8 cellular contexts compared by ENCODE assay signal in genomic region chr12:8914716-8915526, GRCh38. TPM values are rescaled to one million over a fixed set of nuclear protein-coding genes. Genes with fewer than 3 reads are reported as not detected.
A peak's percentile ranks its signal among the peaks of the same experiment; 100 is the strongest.
DNase-seq lines count a peak whose midpoint lies in the region; ATAC-seq and TF ChIP-seq lines count a peak whose summit lies in the region.

No MANE protein-coding gene starts in this region.

- H3K9me3 ChIP-seq in heart left ventricle, result no peaks in the 10 kb centered on the region
- H3K9me3 ChIP-seq in prostate gland, result no peaks in the 10 kb centered on the region
- no peaks in the 10 kb centered on the region for H3K9me3 ChIP-seq in upper lobe of right lung

- no peaks in the 10 kb centered on the region for H3K27me3 Mint-ChIP-seq in activated naive CD8-positive, alpha-beta T cell treated with anti-CD3 and anti-CD28 coated beads for 36 hours

- in situ Hi-C loops in SK-MEL-5 (cut with HindIII; ENCODE audit: low pct_unique_long_range_greater_than_20kb, low sequenced_read_pairs), result no loop called here

- TF ChIP-seq POLR2A in heart left ventricle (IDR thresholded peaks at IDR 0.05) (no peak), prostate gland (IDR thresholded peaks at IDR 0.05) (peak; percentile 25)

- H3K4me1 Mint-ChIP-seq in activated naive CD8-positive, alpha-beta T cell treated with anti-CD3 and anti-CD28 coated beads for 36 hours, result peaks cover 9% of the 10 kb centered on the region

- H3K4me3 Mint-ChIP-seq in activated naive CD8-positive, alpha-beta T cell treated with anti-CD3 and anti-CD28 coated beads for 36 hours, result no peak overlapping the region

- TF ChIP-seq CTCF in heart left ventricle (IDR thresholded peaks at IDR 0.05) (no peak), prostate gland (IDR thresholded peaks at IDR 0.05) (no peak), upper lobe of right lung (IDR thresholded peaks at IDR 0.05) (no peak)

- 0 to 2% (median 1%) methylated on average over 19 to 30 of the region's 35 CpGs for WGBS in heart left ventricle, 4 donors
- 1% methylated on average over 29 of the region's 35 CpGs for WGBS in prostate gland

- no peaks in the 10 kb centered on the region for H3K9me3 Mint-ChIP-seq in activated naive CD8-positive, alpha-beta T cell treated with anti-CD3 and anti-CD28 coated beads for 36 hours

- H3K27me3 ChIP-seq in heart left ventricle, result no peaks in the 10 kb centered on the region
- no peaks in the 10 kb centered on the region for H3K27me3 ChIP-seq in prostate gland (replicated peaks; ENCODE audit: insufficient read depth)
- no peaks in the 10 kb centered on the region for H3K27me3 ChIP-seq in upper lobe of right lung

- ATAC-seq in GM21360 (IDR thresholded peaks at IDR 0.05; ENCODE audit: unreplicated experiment), result peak; percentile 61
- peak; percentile 43 to 76 (median 72) for ATAC-seq in heart left ventricle
- peak; percentile 88 for ATAC-seq in upper lobe of right lung

- H3K27ac Mint-ChIP-seq in activated naive CD8-positive, alpha-beta T cell treated with anti-CD3 and anti-CD28 coated beads for 36 hours, result no peak overlapping the region

- H3K36me3 ChIP-seq in heart left ventricle (peaks cover 0 to 24% (median 16%) of the 10 kb centered on the region in 9 donors), prostate gland (no peaks in the 10 kb centered on the region), upper lobe of right lung (no peaks in the 10 kb centered on the region)

- H3K4me1 ChIP-seq in heart left ventricle (peaks cover 0 to 40% (median 19%) of the 10 kb centered on the region in 12 donors), prostate gland (replicated peaks) (no peaks in the 10 kb centered on the region), upper lobe of right lung (peaks cover 16% of the 10 kb centered on the region)

- H3K4me3 ChIP-seq in heart left ventricle, result peak overlapping the region; percentile 61 to 91 (median 74)
- H3K4me3 ChIP-seq in prostate gland, result peak overlapping the region; percentile 51 to 57
- H3K4me3 ChIP-seq in upper lobe of right lung, result peak overlapping the region; percentile 71

- no peaks in the 10 kb centered on the region for H3K36me3 Mint-ChIP-seq in activated naive CD8-positive, alpha-beta T cell treated with anti-CD3 and anti-CD28 coated beads for 36 hours

- DNase-seq in COLO668 (lab: John Stamatoyannopoulos, UW; ENCODE audit: unreplicated experiment), result peak; percentile 25
- DNase-seq in HT1080 (ENCODE audit: low read depth), result peak; percentile 72
- peak; percentile 72 for DNase-seq in SK-MEL-5 (ENCODE audit: low read depth, low spot score)
- DNase-seq in activated naive CD8-positive, alpha-beta T cell treated with anti-CD3 and anti-CD28 coated beads for 36 hours, result peak; percentile 60
- peak; percentile 37 to 69 (median 52) for DNase-seq in heart left ventricle
- DNase-seq in prostate gland (ENCODE audit: low spot score), result peak; percentile 53
- peak; percentile 81 for DNase-seq in upper lobe of right lung

- intact Hi-C loops in heart left ventricle (cut with DNase I), result loop anchor here in 3 of 10 donors (2.0 to 10.0 kb wide), 3 partner anchors 34 to 130 kb away; partner anchors contain the start of gene M6PR (in 1 of the 3)
- intact Hi-C loops in prostate gland (cut with DNase I), result loop anchor here (5.0 kb wide), 1 partner anchor 213 kb away; no protein-coding TSS in a partner anchor
- intact Hi-C loops in upper lobe of right lung (cut with DNase I), result no loop called here

- H3K27ac ChIP-seq in heart left ventricle (peak overlapping the region; percentile 3 to 93 (median 86)), prostate gland (peak overlapping the region; percentile 78 to 92), upper lobe of right lung (peak overlapping the region; percentile 72)

RNA-seq across cellular contexts. Expression of gene PHC1, which starts 0.6 kb away (rescaled TPM):
- total RNA-seq in HT1080 (2014; rRNA removed; shearing (Covaris generic)), result 22.4 and 32.2 TPM in 2 replicates
- polyA plus RNA-seq in HT1080 (2015; cell fraction: cytosol; rRNA removed), result 20.7 and 27.5 TPM in 2 replicates
- 95.5 and 99.0 TPM in 2 replicates for polyA plus RNA-seq in HT1080 (2015; cell fraction: nucleus; rRNA removed)
- 25.1 and 31.1 TPM in 2 replicates for total RNA-seq in SK-MEL-5 (2014; rRNA removed; shearing (Covaris generic))
- polyA plus RNA-seq in SK-MEL-5 (2015; cell fraction: cytosol; rRNA removed), result 51.5 and 64.1 TPM in 2 replicates
- polyA plus RNA-seq in SK-MEL-5 (2015; cell fraction: nucleus; rRNA removed), result 248 and 280 TPM in 2 replicates
- 10 to 100 TPM; 12.9 to 16.5 TPM for total RNA-seq in activated naive CD8-positive, alpha-beta T cell treated with anti-CD3 and anti-CD28 coated beads for 36 hours
- total RNA-seq in heart left ventricle (10 to 100 TPM; 21.8 to 38.2 (median 24.7) TPM), prostate gland (100 to 1,000 TPM in 1 of 2 donors, 10 to 100 TPM in 1; 38.2 to 104 TPM), upper lobe of right lung (29.7 TPM)
- 10 to 100 TPM; 14.1 to 25.4 TPM for polyA plus RNA-seq in heart left ventricle

RNA-seq across cellular contexts. Expression of gene M6PR, which starts 34.5 kb away (rescaled TPM):
- total RNA-seq in HT1080 (2014; rRNA removed; shearing (Covaris generic)), result 428 and 528 TPM in 2 replicates
- polyA plus RNA-seq in HT1080 (2015; cell fraction: cytosol; rRNA removed), result 245 and 256 TPM in 2 replicates
- 291 and 303 TPM in 2 replicates for polyA plus RNA-seq in HT1080 (2015; cell fraction: nucleus; rRNA removed)
- 563 and 575 TPM in 2 replicates for total RNA-seq in SK-MEL-5 (2014; rRNA removed; shearing (Covaris generic))
- polyA plus RNA-seq in SK-MEL-5 (2015; cell fraction: cytosol; rRNA removed), result 274 and 288 TPM in 2 replicates
- polyA plus RNA-seq in SK-MEL-5 (2015; cell fraction: nucleus; rRNA removed), result 370 and 446 TPM in 2 replicates
- 100 to 1,000 TPM; 213 to 226 TPM for total RNA-seq in activated naive CD8-positive, alpha-beta T cell treated with anti-CD3 and anti-CD28 coated beads for 36 hours
- total RNA-seq in heart left ventricle (100 to 1,000 TPM in 6 of 9 donors, 10 to 100 TPM in 3; 66.7 to 150 (median 102) TPM), prostate gland (100 to 1,000 TPM; 128 to 141 TPM), upper lobe of right lung (176 TPM)
- 10 to 100 TPM; 58.7 to 98.6 TPM for polyA plus RNA-seq in heart left ventricle

Comparison
In these comparisons a context has a peak if more than half of its experiments do, and no peak if none do; other contexts are left out.
1. Peak in every context shown above with its lines: DNase-seq, ATAC-seq, H3K4me3 ChIP-seq and H3K27ac ChIP-seq.
2. DNase-seq: peak in every context shown above with its lines; median percentile 81 in upper lobe of right lung; 72 in HT1080; 72 in SK-MEL-5; 60 in activated naive CD8-positive, alpha-beta T cell treated with anti-CD3 and anti-CD28 coated beads for 36 hours; 53 in prostate gland; 52 in heart left ventricle; 25 in COLO668.